In the genomic region with DNA sequence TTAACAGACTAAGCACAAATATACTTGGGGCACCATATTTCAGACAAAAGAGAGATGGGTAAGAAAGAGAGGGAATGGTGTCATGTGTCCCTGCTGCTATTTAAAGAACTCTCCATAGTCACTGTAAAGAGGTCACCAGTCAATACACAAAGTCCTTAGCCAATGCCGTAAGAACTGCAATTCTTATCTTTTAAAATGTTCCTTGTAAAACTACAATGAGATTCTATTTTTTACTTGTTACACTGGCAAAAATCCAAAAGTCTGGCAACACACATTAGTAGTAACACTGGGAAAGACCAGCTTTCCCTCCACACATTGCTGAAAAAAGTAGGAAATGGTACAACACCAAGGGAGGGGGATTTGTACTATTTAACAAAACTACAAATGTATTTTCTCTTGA, we compare ENCODE assay signal across 1 cellular context.
TF ChIP-seq lines count a peak whose summit lies in the region.

No MANE protein-coding gene starts in this region.

TF ChIP-seq in endothelial cell of umbilical vein, 7 proteins besides CTCF, POLR2A, EP300 and RAD21:
- TF ChIP-seq FOS (IDR thresholded peaks at IDR 0.05; ENCODE audit: borderline replicate concordance, insufficient read depth, low read length): no peak
- no peak for TF ChIP-seq EZH2 (IDR thresholded peaks at IDR 0.05; ENCODE audit: borderline replicate concordance, low read depth, low read length, severe bottlenecking)
- no peak for TF ChIP-seq JUN (IDR thresholded peaks at IDR 0.05; ENCODE audit: borderline replicate concordance, insufficient read depth, insufficient read length, low read depth)
- TF ChIP-seq MYC (IDR thresholded peaks at IDR 0.05; ENCODE audit: low read depth, low read length): no peak
- TF ChIP-seq GATA2 (IDR thresholded peaks at IDR 0.05; ENCODE audit: insufficient read depth, insufficient read length, low read depth, low read length): no peak
- TF ChIP-seq MAX (IDR thresholded peaks at IDR 0.05; ENCODE audit: insufficient read depth, insufficient read length): no peak
- no peak for TF ChIP-seq POLR2AphosphoS5 (IDR thresholded peaks at IDR 0.05; ENCODE audit: insufficient read depth, low read depth, low read length)
